Comparison of ENCODE assay signal across 8 cellular contexts in the genomic region with DNA sequence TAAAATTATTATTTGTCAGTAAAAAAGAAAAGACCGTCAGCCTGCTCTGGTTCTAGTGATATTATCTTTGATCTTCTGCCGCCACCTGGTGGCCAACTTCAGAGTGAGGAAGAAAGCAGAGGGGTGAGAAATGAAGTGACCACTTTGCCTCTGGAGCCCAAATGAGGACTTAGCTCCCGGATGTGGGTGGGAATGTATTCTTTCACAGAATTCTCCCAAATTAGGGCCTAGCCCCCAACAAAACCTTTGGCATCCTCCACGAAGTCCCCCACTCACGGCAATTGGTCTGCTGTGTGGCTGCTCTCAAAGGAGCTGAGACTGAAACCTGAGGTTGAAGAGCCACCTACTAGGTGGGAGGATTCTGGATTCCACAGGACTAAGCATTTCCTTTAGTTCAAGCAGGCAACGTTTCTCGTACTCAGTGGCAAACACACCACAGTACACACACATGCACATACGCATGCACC. TPM values are rescaled to one million over a fixed set of nuclear protein-coding genes. Genes with fewer than 3 reads are reported as not detected.
A peak's percentile ranks its signal among the peaks of the same experiment; 100 is the strongest.
DNase-seq lines count a peak whose midpoint lies in the region; ATAC-seq and TF ChIP-seq lines count a peak whose summit lies in the region.

No MANE protein-coding gene starts in this region.

- intact Hi-C loops in adrenal gland (cut with DNase I), result loop anchor here in 1 of 2 donors (10.0 kb wide), 2 partner anchors 374 to 884 kb away; a partner anchor contains a TSS

- H3K9me3 ChIP-seq in adrenal gland (replicated peaks in 1 of 3) (no peaks in the 10 kb centered on the region), right atrium auricular region (no peaks in the 10 kb centered on the region)

- DNase-seq in Caki2 (ENCODE audit: low read depth), result peak; percentile 62
- peak; percentile 55 for DNase-seq in NCI-H1105 (lab: John Stamatoyannopoulos, UW)
- peak; percentile 75 to 93 (median 83) for DNase-seq in adrenal gland
- peak; percentile 88 for DNase-seq in right atrium auricular region (ENCODE audit: low spot score)
- no peak for DNase-seq in retinal pigment epithelial cell (ENCODE audit: low read depth)

- in situ Hi-C loops in Caki2 (cut with HindIII; ENCODE audit: low pct_unique_long_range_greater_than_20kb, low sequenced_read_pairs), result no loop called here

- peaks cover 34% of the 10 kb centered on the region for H3K4me1 Mint-ChIP-seq in T-helper 1 cell treated with Interleukin-12 subunit alpha and Interleukin-12 subunit beta and Interleukin-4 antibody, amounts not matched to agents 30 μg/mL and 1 μg/mL, for 36 hours (ENCODE audit: low read depth)

- peaks cover 0 to 3% of the 10 kb centered on the region in 2 donors for H3K4me1 ChIP-seq in adrenal gland (replicated peaks in 1 of 2)
- peaks cover 0 to 11% of the 10 kb centered on the region in 2 donors for H3K4me1 ChIP-seq in right atrium auricular region

- peak overlapping the region; percentile 19 for H3K4me3 Mint-ChIP-seq in T-helper 1 cell treated with Interleukin-12 subunit alpha and Interleukin-12 subunit beta and Interleukin-4 antibody, amounts not matched to agents 30 μg/mL and 1 μg/mL, for 36 hours

- H3K27ac ChIP-seq in adrenal gland, result peak overlapping the region in 3 of 5 donors; percentile 32 to 81 (median 60)
- H3K27ac ChIP-seq in right atrium auricular region, result peak overlapping the region in 1 of 2 donors; percentile 13

- H3K27me3 ChIP-seq in adrenal gland (no peaks in the 10 kb centered on the region), right atrium auricular region (no peaks in the 10 kb centered on the region)

- H3K27ac Mint-ChIP-seq in T-helper 1 cell treated with Interleukin-12 subunit alpha and Interleukin-12 subunit beta and Interleukin-4 antibody, amounts not matched to agents 30 μg/mL and 1 μg/mL, for 36 hours, result peak overlapping the region; percentile 86

- TF ChIP-seq CTCF in adrenal gland (IDR thresholded peaks at IDR 0.05) (peak; percentile 78 to 89 (median 80)), right atrium auricular region (IDR thresholded peaks at IDR 0.05) (peak; percentile 62 to 85), retinal pigment epithelial cell (conservative IDR thresholded peaks at IDR 0.05; ENCODE audit: low read depth, low read length) (peak; percentile 71)

- TF ChIP-seq POLR2A in adrenal gland (IDR thresholded peaks at IDR 0.05), result no peak

- 10 to 12% (median 11%) methylated on average over 8 of the region's 8 CpGs for WGBS in adrenal gland, 4 donors

- no peaks in the 10 kb centered on the region for H3K36me3 ChIP-seq in adrenal gland (replicated peaks in 1 of 2)
- no peaks in the 10 kb centered on the region for H3K36me3 ChIP-seq in right atrium auricular region

- H3K27me3 Mint-ChIP-seq in T-helper 1 cell treated with Interleukin-12 subunit alpha and Interleukin-12 subunit beta and Interleukin-4 antibody, amounts not matched to agents 30 μg/mL and 1 μg/mL, for 36 hours (ENCODE audit: low read depth), result peaks cover 5% of the 10 kb centered on the region

- peaks cover 2% of the 10 kb centered on the region for H3K36me3 Mint-ChIP-seq in T-helper 1 cell treated with Interleukin-12 subunit alpha and Interleukin-12 subunit beta and Interleukin-4 antibody, amounts not matched to agents 30 μg/mL and 1 μg/mL, for 36 hours (ENCODE audit: low read depth)

- no peak overlapping the region for H3K4me3 ChIP-seq in adrenal gland
- H3K4me3 ChIP-seq in right atrium auricular region, result no peak overlapping the region
- no peak overlapping the region for H3K4me3 ChIP-seq in retinal pigment epithelial cell (ENCODE audit: low read length)

- peaks cover 7% of the 10 kb centered on the region for H3K9me3 Mint-ChIP-seq in T-helper 1 cell treated with Interleukin-12 subunit alpha and Interleukin-12 subunit beta and Interleukin-4 antibody, amounts not matched to agents 30 μg/mL and 1 μg/mL, for 36 hours

- ATAC-seq in GM21723 (IDR thresholded peaks at IDR 0.05; ENCODE audit: unreplicated experiment), result peak; percentile 45
- no peak for ATAC-seq in HG03565 (IDR thresholded peaks at IDR 0.05; ENCODE audit: unreplicated experiment)

RNA-seq across cellular contexts. Expression of a gene that starts 4.9 kb away (rescaled TPM):
- total RNA-seq in Caki2 (2014; rRNA removed; shearing (Covaris generic); ENCODE audit: low replicate concordance), result 6.2 and 14.5 TPM in 2 replicates
- 10 to 100 TPM in 3 of 8 donors, 1 to 10 TPM in 5; 3.2 to 34.1 (median 9.2) TPM for total RNA-seq in adrenal gland
- 1 to 10 TPM; 2.0 to 6.9 (median 4.0) TPM for polyA plus RNA-seq in adrenal gland
- total RNA-seq in right atrium auricular region, result 1 to 10 TPM; 4.5 to 5.5 TPM
